21 cellular contexts compared by ENCODE assay signal in the genomic region with DNA sequence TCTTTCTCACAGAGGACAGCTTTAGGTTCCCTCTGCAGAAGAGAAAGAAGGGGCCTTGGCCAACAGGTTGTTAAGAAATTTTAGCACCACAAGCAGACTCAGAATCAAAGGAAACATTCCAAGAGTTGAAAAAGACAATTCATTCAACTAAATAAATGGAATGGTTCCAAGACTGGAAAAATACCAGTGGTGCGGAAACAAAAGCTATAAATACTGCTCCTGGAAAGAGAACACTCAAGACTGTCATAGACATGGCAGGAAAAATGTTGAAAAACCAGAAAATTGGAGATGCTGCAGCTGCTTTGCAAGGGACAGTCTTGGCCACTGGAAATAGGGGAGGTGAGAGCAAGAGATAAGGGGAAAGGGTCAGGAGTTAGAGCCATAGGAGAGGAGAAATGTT.
"Had no signal": no experiment of that assay in that cellular context is flagged by ENCODE, and none has a peak within 500 bp of the region (broad histone marks: within the 10 kb centered on the region; RNA-seq: fewer than 3 reads in every experiment).

No MANE protein-coding gene starts in this region.

- H3K4me1 Mint-ChIP-seq: immature natural killer cell; naive thymus-derived CD8-positive, alpha-beta T cell; neural progenitor cell had no signal

- H3K36me3 Mint-ChIP-seq: immature natural killer cell; naive thymus-derived CD8-positive, alpha-beta T cell; neural progenitor cell had no signal

- H3K4me1 ChIP-seq: gastrocnemius medialis, neural progenitor cell, tibial artery, upper lobe of right lung had no signal

- H3K27ac Mint-ChIP-seq: immature natural killer cell; naive thymus-derived CD8-positive, alpha-beta T cell; neural progenitor cell had no signal

- H3K9ac ChIP-seq: neural progenitor cell had no signal

- FAIRE-seq: endometrium, kidney had no signal

- H3K9me3 ChIP-seq: gastrocnemius medialis, ovary, tibial artery, upper lobe of right lung had no signal

- H2AFZ ChIP-seq: neural progenitor cell had no signal

- H3K9me3 Mint-ChIP-seq: neural progenitor cell had no signal

- H3K27me3 ChIP-seq: dorsolateral prefrontal cortex, gastrocnemius medialis, neural progenitor cell, ovary, tibial artery, upper lobe of right lung had no signal

- H3K4me3 Mint-ChIP-seq: immature natural killer cell; naive thymus-derived CD8-positive, alpha-beta T cell; neural progenitor cell had no signal

- DNase-seq: central memory CD4-positive, alpha-beta T cell; cortex of kidney; dorsolateral prefrontal cortex; effector CD8-positive, alpha-beta T cell; gastrocnemius medialis; immature natural killer cell; kidney; left cardiac atrium; mesendoderm; naive thymus-derived CD8-positive, alpha-beta T cell; nucleus accumbens; right cardiac atrium; stimulated activated CD4-positive, alpha-beta T cell treated with anti-CD3 and anti-CD28 coated beads, Interleukin-2, amount 100 ng/mL, for 48 hours; stimulated activated naive CD8-positive, alpha-beta T cell treated with anti-CD3 and anti-CD28 coated beads, Interleukin-15, Interleukin-2, amounts not matched to agents 100 U/mL and 50 U/mL, for 24 hours; tibial artery; upper lobe of right lung had no signal

- H3K27ac ChIP-seq: gastrocnemius medialis, neural progenitor cell, ovary, tibial artery, upper lobe of right lung had no signal

- H3K27me3 Mint-ChIP-seq: naive thymus-derived CD8-positive, alpha-beta T cell had no signal

- ATAC-seq: esophagus mucosa; gastrocnemius medialis; left cardiac atrium; naive thymus-derived CD8-positive, alpha-beta T cell; right cardiac atrium; stimulated activated naive CD8-positive, alpha-beta T cell treated with anti-CD3 and anti-CD28 coated beads, Interleukin-15, Interleukin-2, amounts not matched to agents 100 U/mL and 50 U/mL, for 24 hours; upper lobe of right lung had no signal

- H3K4me2 ChIP-seq: neural progenitor cell, smooth muscle cell had no signal

- H3K36me3 ChIP-seq: gastrocnemius medialis, neural progenitor cell, ovary, tibial artery, upper lobe of right lung had no signal

- H3K4me3 ChIP-seq: dorsolateral prefrontal cortex, gastrocnemius medialis, neural progenitor cell, ovary, smooth muscle cell, tibial artery, upper lobe of right lung had no signal
